Comparison of ENCODE assay signal across 8 cellular contexts in the genomic region with DNA sequence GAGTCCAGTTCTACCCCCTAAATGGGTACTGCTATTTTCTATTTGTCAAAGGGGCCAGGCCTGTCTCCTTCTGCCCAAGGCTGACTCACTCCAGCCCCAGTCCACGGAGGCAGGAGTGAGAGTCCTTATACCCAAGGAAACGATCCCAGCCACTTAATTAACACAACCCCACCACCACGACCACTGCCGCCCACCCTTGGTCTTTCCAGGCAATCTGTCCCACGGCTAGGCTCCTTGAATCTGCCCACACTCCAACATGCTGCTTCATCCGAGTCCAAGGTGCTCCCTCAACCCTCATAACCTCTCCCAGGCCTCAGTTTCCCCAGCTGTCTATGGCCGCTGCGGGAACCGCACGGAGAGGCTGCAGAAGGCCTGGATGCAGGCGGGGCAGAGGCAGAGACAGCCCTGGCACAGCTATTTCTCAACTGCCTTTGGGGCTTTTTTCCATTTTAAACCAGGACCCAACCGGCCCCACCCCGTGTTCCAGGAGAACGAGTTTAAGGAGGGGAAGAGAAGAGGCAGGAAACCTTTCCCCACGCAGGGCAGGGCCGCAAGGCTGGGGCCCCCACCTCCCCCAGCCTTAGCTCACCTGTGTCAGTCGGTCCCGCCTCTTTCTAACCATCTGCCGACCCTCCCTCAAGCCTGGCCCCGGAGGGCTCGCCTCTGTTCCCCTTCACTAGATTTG. TPM values are rescaled to one million over a fixed set of nuclear protein-coding genes. Genes with fewer than 3 reads are reported as not detected.
DNase-seq lines count a peak whose midpoint lies in the region; ATAC-seq and TF ChIP-seq lines count a peak whose summit lies in the region.

No MANE protein-coding gene starts in this region.

- no peaks in the 10 kb centered on the region for H3K9me3 ChIP-seq in CD4-positive, CD25-positive, alpha-beta regulatory T cell (ENCODE audit: control insufficient read depth in 2 of 2, low read length in 2 of 2)
- H3K9me3 ChIP-seq in OCI-LY3 (ENCODE audit: insufficient read depth, low read length) = no peaks in the 10 kb centered on the region
- no peaks in the 10 kb centered on the region for H3K9me3 ChIP-seq in esophagus muscularis mucosa
- no peaks in the 10 kb centered on the region for H3K9me3 ChIP-seq in neuronal stem cell (replicated peaks in 1 of 2; ENCODE audit: control insufficient read depth in 2 of 2, insufficient read depth in 1 of 2, low read depth in 1 of 2, low read length in 2 of 2)

- H3K18ac ChIP-seq in neuronal stem cell (ENCODE audit: low read length) = peak overlapping the region; percentile 84

- peaks cover 34% of the 10 kb centered on the region for H3K4me1 ChIP-seq in CD4-positive, CD25-positive, alpha-beta regulatory T cell (ENCODE audit: control insufficient read depth, insufficient read depth, low read length, poor library complexity, severe bottlenecking)
- H3K4me1 ChIP-seq in OCI-LY3 (ENCODE audit: low read length) (peaks cover 3% of the 10 kb centered on the region), esophagus muscularis mucosa (peaks cover 18 to 44% (median 32%) of the 10 kb centered on the region in 4 donors), neuronal stem cell (ENCODE audit: control insufficient read depth in 2 of 2, insufficient read depth in 1 of 2, low read depth in 1 of 2, low read length in 2 of 2) (peaks cover 2 to 6% of the 10 kb centered on the region in 2 donors)

- H2BK120ac ChIP-seq in neuronal stem cell (ENCODE audit: low read depth, low read length) = no peak overlapping the region

- no peak overlapping the region for H3K4ac ChIP-seq in neuronal stem cell (ENCODE audit: low read length)

- peak overlapping the region; percentile 81 for H3K23ac ChIP-seq in neuronal stem cell (ENCODE audit: low read depth, low read length, poor library complexity)

- peak overlapping the region; percentile 44 for H3K4me3 ChIP-seq in CD4-positive, CD25-positive, alpha-beta regulatory T cell (ENCODE audit: low read depth, low read length)
- H3K4me3 ChIP-seq in OCI-LY3 (ENCODE audit: low read length) (peak overlapping the region; percentile 82), esophagus muscularis mucosa (peak overlapping the region; percentile 71 to 97 (median 89)), neuronal stem cell (ENCODE audit: low read length in 2 of 2) (peak overlapping the region; percentile 63 to 82)

- peak overlapping the region; percentile 82 for H2BK12ac ChIP-seq in neuronal stem cell (ENCODE audit: low read length)

- H3K36me3 ChIP-seq in CD4-positive, CD25-positive, alpha-beta regulatory T cell (ENCODE audit: control insufficient read depth, insufficient read depth, low read length) = peaks cover 26% of the 10 kb centered on the region
- H3K36me3 ChIP-seq in OCI-LY3 (replicated peaks; ENCODE audit: low read depth, low read length) (peaks cover 14% of the 10 kb centered on the region), esophagus muscularis mucosa (peaks cover 23 to 60% (median 57%) of the 10 kb centered on the region in 4 donors), neuronal stem cell (replicated peaks in 1 of 2; ENCODE audit: control insufficient read depth in 2 of 2, insufficient read depth in 2 of 2, low read length in 2 of 2) (peaks cover 6 to 16% of the 10 kb centered on the region in 2 donors)

- H2BK15ac ChIP-seq in neuronal stem cell (ENCODE audit: low read length) = peak overlapping the region; percentile 6

- no peaks in the 10 kb centered on the region for H3K27me3 ChIP-seq in CD4-positive, CD25-positive, alpha-beta regulatory T cell (ENCODE audit: control insufficient read depth, insufficient read depth, low read length)
- no peaks in the 10 kb centered on the region for H3K27me3 ChIP-seq in OCI-LY3 (ENCODE audit: low read depth, low read length)
- no peaks in the 10 kb centered on the region for H3K27me3 ChIP-seq in esophagus muscularis mucosa
- peaks cover 0 to 7% (median 0%) of the 10 kb centered on the region in 3 experiments for H3K27me3 ChIP-seq in neuronal stem cell (ENCODE audit: control insufficient read depth in 3 of 3, insufficient read depth in 3 of 3, low read depth in 1 of 3, low read length in 3 of 3)

- H3K9ac ChIP-seq in OCI-LY3 (ENCODE audit: low read length) (peak overlapping the region; percentile 74), neuronal stem cell (ENCODE audit: low read depth, low read length, poor library complexity) (peak overlapping the region; percentile 87)

- H3K4me3 Mint-ChIP-seq in CD4-positive, CD25-positive, alpha-beta regulatory T cell = peak overlapping the region; percentile 87 to 90 (median 88)

- no peak for TF ChIP-seq EP300 in esophagus muscularis mucosa (IDR thresholded peaks at IDR 0.05)

- H3K79me1 ChIP-seq in neuronal stem cell (ENCODE audit: low read depth, low read length) = no peaks in the 10 kb centered on the region

- peak overlapping the region in 2 of 3 donors; percentile 88 to 89 for H3K27ac Mint-ChIP-seq in CD4-positive, CD25-positive, alpha-beta regulatory T cell

- peaks cover 18% of the 10 kb centered on the region for H3K36me3 Mint-ChIP-seq in CD4-positive, CD25-positive, alpha-beta regulatory T cell

- no peak for TF ChIP-seq POLR2A in esophagus muscularis mucosa (IDR thresholded peaks at IDR 0.05; ENCODE audit: low read depth)

- H2AFZ ChIP-seq in OCI-LY3 (ENCODE audit: low read depth, low read length) (peak overlapping the region; percentile 69; the same call in 1 of the 2 replicates), neuronal stem cell (ENCODE audit: low read length) (peak overlapping the region; percentile 98)

- no peaks in the 10 kb centered on the region for H3K79me2 ChIP-seq in OCI-LY3 (ENCODE audit: low read length)

- DNase-seq in CD4-positive, CD25-positive, alpha-beta regulatory T cell = no peak
- DNase-seq in esophagus muscularis mucosa (ENCODE audit: extremely low spot score) = no peak
- no peak for DNase-seq in neuronal stem cell (ENCODE audit: low spot score)
- no peak for DNase-seq in HuH-7.5 (ENCODE audit: low spot score)
- DNase-seq in NCI-H2107 (lab: John Stamatoyannopoulos, UW) = no peak
- DNase-seq in GM13977 (ENCODE audit: low spot score) = no peak

- no peaks in the 10 kb centered on the region for H3K9me3 Mint-ChIP-seq in CD4-positive, CD25-positive, alpha-beta regulatory T cell

- WGBS in esophagus muscularis mucosa = 29% methylated on average over 19 of the region's 21 CpGs
- no CpG with 5 or more reads among the region's 21 CpGs for WGBS in neuronal stem cell (ENCODE audit: extremely low coverage in 2 of 2, insufficient read length in 2 of 2, insufficient replicate concordance in 1 of 2), 2 donors

- no peak for ATAC-seq in CD4-positive, CD25-positive, alpha-beta regulatory T cell (ENCODE audit: low read depth in 2 of 2)
- ATAC-seq in GM19035 (IDR thresholded peaks at IDR 0.05; ENCODE audit: unreplicated experiment) = no peak

- no peak overlapping the region for H3K14ac ChIP-seq in neuronal stem cell (ENCODE audit: low read length)

- no peak overlapping the region for H4K91ac ChIP-seq in neuronal stem cell (ENCODE audit: low read depth, low read length, poor library complexity)

- H3K4me1 Mint-ChIP-seq in CD4-positive, CD25-positive, alpha-beta regulatory T cell = peaks cover 0 to 39% (median 16%) of the 10 kb centered on the region in 4 donors

- intact Hi-C loops in esophagus muscularis mucosa (cut with DNase I) = no loop called here

- H3K4me2 ChIP-seq in OCI-LY3 (ENCODE audit: low read length) = peak overlapping the region; percentile 76
- peak overlapping the region; percentile 85 for H3K4me2 ChIP-seq in neuronal stem cell (ENCODE audit: insufficient read depth, low read length, poor library complexity, severe bottlenecking)

- peak overlapping the region; percentile 60 for H2AK5ac ChIP-seq in neuronal stem cell (ENCODE audit: low read depth, low read length)

- H3K27me3 Mint-ChIP-seq in CD4-positive, CD25-positive, alpha-beta regulatory T cell = no peaks in the 10 kb centered on the region

- in situ Hi-C loops in GM13977 (cut with MboI; ENCODE audit: low pct_unique_long_range_greater_than_20kb, low sequenced_read_pairs, unreplicated experiment) = no loop called here

- TF ChIP-seq CTCF in OCI-LY3 (IDR thresholded peaks at IDR 0.05; ENCODE audit: low read depth, low read length) = no peak
- no peak for TF ChIP-seq CTCF in esophagus muscularis mucosa (IDR thresholded peaks at IDR 0.05)
- no peak for TF ChIP-seq CTCF in GM13977 (IDR thresholded peaks at IDR 0.05; ENCODE audit: extremely low read depth, insufficient read depth, missing control alignments)

- H4K20me1 ChIP-seq in OCI-LY3 (ENCODE audit: insufficient read depth, low read length) = no peaks in the 10 kb centered on the region

- H3K27ac ChIP-seq in CD4-positive, CD25-positive, alpha-beta regulatory T cell (ENCODE audit: insufficient read depth, low read length, poor library complexity, severe bottlenecking) = peak overlapping the region; percentile 65
- no peak overlapping the region for H3K27ac ChIP-seq in OCI-LY3 (ENCODE audit: low read length)
- peak overlapping the region; percentile 76 to 94 (median 88) for H3K27ac ChIP-seq in esophagus muscularis mucosa (replicated peaks in 1 of 4)
- no peak overlapping the region for H3K27ac ChIP-seq in neuronal stem cell (replicated peaks; ENCODE audit: low read length)

- no peak overlapping the region for H4K8ac ChIP-seq in neuronal stem cell (ENCODE audit: low read depth, low read length)

- no peak overlapping the region for H2BK5ac ChIP-seq in neuronal stem cell (ENCODE audit: low read length)

RNA-seq across cellular contexts. Expression of a gene that starts 0.7 kb away (rescaled TPM):
- total RNA-seq in CD4-positive, CD25-positive, alpha-beta regulatory T cell = 13.4 TPM
- 1 to 10 TPM; 5.1 to 7.6 (median 6.0) TPM for polyA plus RNA-seq in CD4-positive, CD25-positive, alpha-beta regulatory T cell
- total RNA-seq in esophagus muscularis mucosa = 10 to 100 TPM; 15.1 to 40.3 (median 27.9) TPM
- 4.3 TPM for polyA plus RNA-seq in neuronal stem cell (2013, experiment 1 of 2)
- polyA plus RNA-seq in neuronal stem cell (2013, experiment 2 of 2) = 4.7 TPM

RNA-seq across cellular contexts. Expression of a gene that starts 7.4 kb away (rescaled TPM):
- 24.0 TPM for total RNA-seq in CD4-positive, CD25-positive, alpha-beta regulatory T cell
- polyA plus RNA-seq in CD4-positive, CD25-positive, alpha-beta regulatory T cell = 10 to 100 TPM; 69.0 to 88.3 (median 73.8) TPM
- 100 to 1,000 TPM; 197 to 241 (median 206) TPM for total RNA-seq in esophagus muscularis mucosa
- 57.4 TPM for polyA plus RNA-seq in neuronal stem cell (2013, experiment 1 of 2)
- polyA plus RNA-seq in neuronal stem cell (2013, experiment 2 of 2) = 54.0 TPM

RNA-seq across cellular contexts. Expression of a gene that starts 7.6 kb away (rescaled TPM):
- 66.5 TPM for total RNA-seq in CD4-positive, CD25-positive, alpha-beta regulatory T cell
- 10 to 100 TPM; 18.7 to 23.1 (median 21.7) TPM for polyA plus RNA-seq in CD4-positive, CD25-positive, alpha-beta regulatory T cell
- total RNA-seq in esophagus muscularis mucosa = 10 to 100 TPM in 3 of 4 donors, 1 to 10 TPM in 1; 8.3 to 17.6 (median 13.8) TPM
- 5.4 TPM for polyA plus RNA-seq in neuronal stem cell (2013, experiment 1 of 2)
- polyA plus RNA-seq in neuronal stem cell (2013, experiment 2 of 2) = 4.5 TPM

RNA-seq across cellular contexts. Expression of a gene that starts 16.5 kb away (rescaled TPM):
- 10.4 TPM for total RNA-seq in CD4-positive, CD25-positive, alpha-beta regulatory T cell
- polyA plus RNA-seq in CD4-positive, CD25-positive, alpha-beta regulatory T cell = 1 to 10 TPM in 3 of 4 donors, under 1 TPM in 1; 0.86 to 2.4 (median 2.1) TPM
- 10 to 100 TPM; 32.0 to 49.8 (median 37.5) TPM for total RNA-seq in esophagus muscularis mucosa
- polyA plus RNA-seq in neuronal stem cell (2013, experiment 1 of 2) = 7.4 TPM
- polyA plus RNA-seq in neuronal stem cell (2013, experiment 2 of 2) = 8.0 TPM

RNA-seq across cellular contexts. Expression of a gene that starts 35.8 kb away (rescaled TPM):
- 3.0 TPM for total RNA-seq in CD4-positive, CD25-positive, alpha-beta regulatory T cell
- polyA plus RNA-seq in CD4-positive, CD25-positive, alpha-beta regulatory T cell = 1 to 10 TPM; 5.6 to 8.4 (median 7.0) TPM
- total RNA-seq in esophagus muscularis mucosa = 1 to 10 TPM in 3 of 4 donors, under 1 TPM in 1; 0.66 to 1.7 (median 1.5) TPM
- polyA plus RNA-seq in neuronal stem cell (2013, experiment 1 of 2) = 3.0 TPM
- polyA plus RNA-seq in neuronal stem cell (2013, experiment 2 of 2) = 2.9 TPM

Comparison
In these comparisons a context has a peak if more than half of its experiments do, and no peak if none do; other contexts are left out.
1. H3K27ac ChIP-seq: peak in CD4-positive, CD25-positive, alpha-beta regulatory T cell (single experiment) and esophagus muscularis mucosa (4 of 4); none in OCI-LY3 (single experiment) and neuronal stem cell (single experiment).
2. Peak in every context shown above with its lines, with median percentiles within 50 percentile points of each other: H3K4me3 ChIP-seq.